Comparison of ENCODE assay signal across 11 cellular contexts in the genomic region with DNA sequence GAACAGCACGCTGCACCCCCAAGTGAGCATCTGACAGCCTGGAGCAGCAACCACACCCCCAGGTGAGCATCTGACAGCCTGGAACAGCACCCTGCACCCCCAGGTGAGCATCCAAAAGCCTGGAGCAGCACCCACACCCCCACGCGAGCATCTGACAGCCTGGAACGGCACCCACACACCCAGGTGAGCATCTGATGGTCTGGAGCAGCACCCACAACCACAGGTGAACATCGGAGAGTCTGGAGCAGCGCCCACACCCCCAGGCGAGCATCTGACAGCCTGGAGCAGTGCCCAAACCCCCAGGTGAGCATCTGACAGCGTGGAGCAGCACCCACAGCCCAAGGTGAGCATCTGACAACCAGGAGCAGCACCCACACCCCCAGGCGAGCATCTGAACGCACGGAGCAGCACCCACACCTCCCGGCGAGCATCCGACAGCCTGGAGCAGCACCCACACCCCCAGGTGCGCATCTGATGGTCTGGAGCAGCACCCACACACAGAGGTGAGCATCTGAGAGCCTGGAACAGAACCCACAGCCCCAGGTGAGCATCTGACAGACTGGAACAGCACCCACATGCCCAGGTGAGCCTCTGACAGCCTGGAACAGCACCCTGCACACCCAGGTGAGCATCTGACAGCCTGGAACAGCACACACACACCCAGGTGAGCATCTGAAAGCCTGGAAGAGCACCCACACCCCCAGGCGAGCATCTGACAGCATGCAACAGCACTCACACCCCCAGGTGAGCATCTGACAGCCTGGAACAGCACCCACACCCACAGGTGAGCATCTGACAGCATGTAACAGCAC. TPM values are rescaled to one million over a fixed set of nuclear protein-coding genes. Genes with fewer than 3 reads are reported as not detected.
DNase-seq lines count a peak whose midpoint lies in the region; ATAC-seq, FAIRE-seq and TF ChIP-seq lines count a peak whose summit lies in the region.
"Not testable (repeated sequence)": the region's sequence is repeated elsewhere in the genome, so short reads cannot be mapped to it uniquely, and the experiment has no call there.
"Had no signal": no experiment of that assay in that cellular context is flagged by ENCODE, and none has a peak within 500 bp of the region (broad histone marks: within the 10 kb centered on the region; RNA-seq: fewer than 3 reads in every experiment).

No MANE protein-coding gene starts in this region.

- not testable (repeated sequence) for H2BK12ac ChIP-seq in neuronal stem cell (ENCODE audit: low read length)

- H2AK5ac ChIP-seq in neuronal stem cell (ENCODE audit: low read depth, low read length) = peak overlapping the region; percentile 80

- H3K36me3 Mint-ChIP-seq in Caco-2 (ENCODE audit: insufficient read depth, unreplicated experiment) = not testable (repeated sequence)

- not testable (repeated sequence) for H3K27ac ChIP-seq in K562 (ENCODE audit: extremely low read depth, low read depth, low read length); HepG2 (ENCODE audit: extremely low read length, insufficient read depth, low read length); neuronal stem cell (replicated peaks; ENCODE audit: low read length)

- not testable (repeated sequence) for TF ChIP-seq EP300 in K562 (IDR thresholded peaks at IDR 0.05; ENCODE audit: low read length); HepG2 (IDR thresholded peaks at IDR 0.05; ENCODE audit: low read depth in 2 of 2, low read length in 2 of 2); HepG2 (CRISPR knock-in tag; IDR thresholded peaks at IDR 0.05; ENCODE audit: borderline replicate concordance)

- H4K91ac ChIP-seq in neuronal stem cell (ENCODE audit: low read depth, low read length, poor library complexity) = not testable (repeated sequence)

- intact Hi-C loops in Caco-2 (cut with micrococcal nuclease; ENCODE audit: unreplicated experiment); K562 (cut with micrococcal nuclease); cardiac septum (cut with DNase I); HepG2 (cut with micrococcal nuclease; ENCODE audit: unreplicated experiment): not testable (repeated sequence)

- DNase-seq in Caco-2 = peak; percentile 1 to 57
- peak; percentile 12 for DNase-seq in activated CD4-positive, alpha-beta T cell treated with anti-CD3 and anti-CD28 coated beads for 1 hour
- DNase-seq in activated CD8-positive, alpha-beta memory T cell treated with anti-CD3 and anti-CD28 coated beads, Interleukin-2, amount 50 U/mL, for 48 hours = peak; percentile 57
- DNase-seq in K562 (ENCODE audit: extremely low read depth in 1 of 4, low spot score in 3 of 4); HepG2 (ENCODE audit: low spot score); neuronal stem cell (ENCODE audit: low spot score): not testable (repeated sequence)
- peak; percentile 76 for DNase-seq in cardiac septum (ENCODE audit: low spot score)
- DNase-seq in stimulated activated naive CD8-positive, alpha-beta T cell treated with anti-CD3 and anti-CD28 coated beads, Interleukin-15, Interleukin-2, amounts not matched to agents 100 U/mL and 50 U/mL, for 24 hours = peak; percentile 7

- H3K9ac ChIP-seq in K562 (ENCODE audit: insufficient read depth in 1 of 2, low read depth in 2 of 2, low read length in 2 of 2); HepG2 (ENCODE audit: insufficient read depth, low read depth, low read length): not testable (repeated sequence)
- peak overlapping the region; percentile 80 for H3K9ac ChIP-seq in neuronal stem cell (ENCODE audit: low read depth, low read length, poor library complexity)

- TF ChIP-seq CTCF in Caco-2 (IDR thresholded peaks at IDR 0.05; ENCODE audit: insufficient read depth in 1 of 2, low read depth in 1 of 2, low read length in 1 of 2, severe bottlenecking in 1 of 2, unreplicated experiment in 1 of 2); K562 (IDR thresholded peaks at IDR 0.05 in 2 of 3, conservative IDR thresholded peaks at IDR 0.05 in 1 of 3; ENCODE audit: insufficient read depth in 2 of 3, low read depth in 1 of 3, low read length in 3 of 3); HepG2 (CRISPR knock-in tag; IDR thresholded peaks at IDR 0.05): not testable (repeated sequence)

- POLR2A ChIA-PET in Caco-2 (lab: Charles Lee); K562 (lab: Yijun Ruan, JAX); HepG2 (lab: Yijun Ruan, JAX): not testable (repeated sequence)

- H3K36me3 ChIP-seq in Caco-2 (ENCODE audit: control insufficient read depth, insufficient read depth, low read length); K562 (ENCODE audit: control insufficient read depth, insufficient read depth, low read length); HepG2 (replicated peaks in 1 of 2; ENCODE audit: control insufficient read depth in 1 of 2, insufficient read depth in 2 of 2, low read length in 2 of 2); neuronal stem cell (replicated peaks in 1 of 2; ENCODE audit: control insufficient read depth in 2 of 2, insufficient read depth in 2 of 2, low read length in 2 of 2): not testable (repeated sequence)

- not testable (repeated sequence) for H3K4me1 ChIP-seq in Caco-2; HepG2 (ENCODE audit: insufficient read depth, low read length); neuronal stem cell (ENCODE audit: control insufficient read depth in 2 of 2, insufficient read depth in 1 of 2, low read depth in 1 of 2, low read length in 2 of 2)
- H3K4me1 ChIP-seq in K562 (replicated peaks in 1 of 2; ENCODE audit: control insufficient read depth in 2 of 2, insufficient read depth in 2 of 2, low read length in 2 of 2) = peaks cover 0 to 25% of the 10 kb centered on the region in 2 experiments; a peak in 1 of 5 replicates

- not testable (repeated sequence) for ATAC-seq in K562; HepG2; stimulated activated naive CD8-positive, alpha-beta T cell treated with anti-CD3 and anti-CD28 coated beads, Interleukin-15, Interleukin-2, amounts not matched to agents 100 U/mL and 50 U/mL, for 24 hours

- not testable (repeated sequence) for FAIRE-seq in K562 (lab: Jason Lieb, UNC); HepG2 (lab: Jason Lieb, UNC)

- peak overlapping the region; percentile 20 for H3K18ac ChIP-seq in neuronal stem cell (ENCODE audit: low read length)

- not testable (repeated sequence) for H4K8ac ChIP-seq in neuronal stem cell (ENCODE audit: low read depth, low read length)

- H3K14ac ChIP-seq in neuronal stem cell (ENCODE audit: low read length) = peak overlapping the region; percentile 25

- H3K27ac Mint-ChIP-seq in Caco-2 (ENCODE audit: unreplicated experiment) = not testable (repeated sequence)

- H3K27me3 ChIP-seq in Caco-2 (replicated peaks; ENCODE audit: control insufficient read depth, insufficient read depth, low read length); K562 (ENCODE audit: control insufficient read depth in 2 of 2, insufficient read depth in 2 of 2, low read length in 2 of 2); HepG2 (ENCODE audit: control insufficient read depth in 1 of 2, insufficient read depth in 2 of 2, low read length in 2 of 2): not testable (repeated sequence)
- peaks cover 2 to 31% (median 7%) of the 10 kb centered on the region in 3 experiments for H3K27me3 ChIP-seq in neuronal stem cell (ENCODE audit: control insufficient read depth in 3 of 3, insufficient read depth in 3 of 3, low read depth in 1 of 3, low read length in 3 of 3)

- H3K4me1 Mint-ChIP-seq in Caco-2 (ENCODE audit: low read depth, unreplicated experiment) = not testable (repeated sequence)

- peak overlapping the region; percentile 68 for H2BK120ac ChIP-seq in neuronal stem cell (ENCODE audit: low read depth, low read length)

- peak overlapping the region; percentile 76 for H3K23ac ChIP-seq in neuronal stem cell (ENCODE audit: low read depth, low read length, poor library complexity)

- H4K20me1 ChIP-seq in K562 (replicated peaks; ENCODE audit: control insufficient read depth, insufficient read depth, low read length); HepG2 (ENCODE audit: insufficient read depth, low read length): not testable (repeated sequence)

- not testable (repeated sequence) for H3K4me3 ChIP-seq in Caco-2 (ENCODE audit: low read depth, low read length); K562; HepG2 (replicated peaks in 1 of 3; ENCODE audit: insufficient read depth in 1 of 3, low read depth in 2 of 3, low read length in 3 of 3)
- H3K4me3 ChIP-seq in neuronal stem cell (ENCODE audit: low read length in 2 of 2) = peak overlapping the region in 1 of 2 donors; percentile 3

- H2BK5ac ChIP-seq in neuronal stem cell (ENCODE audit: low read length) = peak overlapping the region; percentile 20

- H3K79me2 ChIP-seq in K562 (ENCODE audit: control insufficient read depth, insufficient read depth, low read length); HepG2 (ENCODE audit: insufficient read depth, low read length): not testable (repeated sequence)

- not testable (repeated sequence) for H3K9me3 ChIP-seq in Caco-2; HepG2 (ENCODE audit: low read length)
- H3K9me3 ChIP-seq in K562 (replicated peaks; ENCODE audit: control insufficient read depth, insufficient read depth, low read depth, low read length) = peaks cover 26% of the 10 kb centered on the region
- H3K9me3 ChIP-seq in neuronal stem cell (replicated peaks in 1 of 2; ENCODE audit: control insufficient read depth in 2 of 2, insufficient read depth in 1 of 2, low read depth in 1 of 2, low read length in 2 of 2) = peaks cover 0 to 15% of the 10 kb centered on the region in 2 donors

- under 1% methylated on average over 16 of the region's 16 CpGs for WGBS in K562 (ENCODE audit: insufficient coverage, low coverage, missing lambda C conversion rate)
- 0% methylated on average over 16 of the region's 16 CpGs for WGBS in HepG2 (ENCODE audit: low lambda C conversion rate)
- WGBS in neuronal stem cell (ENCODE audit: extremely low coverage in 2 of 2, insufficient read length in 2 of 2, insufficient replicate concordance in 1 of 2), 2 donors = no CpG with 5 or more reads among the region's 16 CpGs

- not testable (repeated sequence) for H3K4me2 ChIP-seq in K562 (ENCODE audit: insufficient read depth, low read length); HepG2 (ENCODE audit: low read depth, low read length); neuronal stem cell (ENCODE audit: insufficient read depth, low read length, poor library complexity, severe bottlenecking)

- in situ Hi-C loops in K562 (cut with MboI) = loop anchor here (10.0 kb wide), 1 partner anchor 129 kb away; no protein-coding TSS in a partner anchor
- in situ Hi-C loops in HepG2 (cut with HindIII; ENCODE audit: extremely low pct_ligation_motif_present, low pct_unique_long_range_greater_than_20kb) = not testable (repeated sequence)

- H3K79me1 ChIP-seq in neuronal stem cell (ENCODE audit: low read depth, low read length) = peaks cover 10% of the 10 kb centered on the region

- H3K4ac ChIP-seq in neuronal stem cell (ENCODE audit: low read length) = not testable (repeated sequence)

- not testable (repeated sequence) for TF ChIP-seq RAD21 in K562 (CRISPR knock-in tag; conservative IDR thresholded peaks at IDR 0.05 in 1 of 2, IDR thresholded peaks at IDR 0.05 in 1 of 2); HepG2 (CRISPR knock-in tag; IDR thresholded peaks at IDR 0.05)

- not testable (repeated sequence) for TF ChIP-seq POLR2A in K562 (conservative IDR thresholded peaks at IDR 0.05); HepG2 (IDR thresholded peaks at IDR 0.05; ENCODE audit: insufficient read depth in 1 of 2, low read depth in 2 of 2, low read length in 2 of 2)

- not testable (repeated sequence) for H3K4me3 Mint-ChIP-seq in Caco-2 (ENCODE audit: unreplicated experiment)

- CTCF ChIA-PET in Caco-2 (lab: Charles Lee); K562 (lab: Yijun Ruan, JAX; ENCODE audit: low intra/inter-chr PET ratio); HepG2 (lab: Yijun Ruan, JAX; ENCODE audit: low intra/inter-chr PET ratio, low total read pairs): not testable (repeated sequence)

- not testable (repeated sequence) for H2BK15ac ChIP-seq in neuronal stem cell (ENCODE audit: low read length)

- peaks cover 21% of the 10 kb centered on the region for H3K27me3 Mint-ChIP-seq in Caco-2 (ENCODE audit: insufficient read depth, unreplicated experiment)

- BruUV-seq in Caco-2 (replicated peaks; lab: Mats Ljungman, UMichigan); K562 (replicated peaks; lab: Mats Ljungman, UMichigan); HepG2 (replicated peaks; lab: Mats Ljungman, UMichigan): not testable (repeated sequence)

- H3K9me1 ChIP-seq in K562 (ENCODE audit: control insufficient read depth, insufficient read depth, low read length) = not testable (repeated sequence)

- H3K9me3 Mint-ChIP-seq in Caco-2 (ENCODE audit: unreplicated experiment) = not testable (repeated sequence)

- not testable (repeated sequence) for H2AFZ ChIP-seq in K562 (ENCODE audit: low read depth, low read length); HepG2 (ENCODE audit: low read length); neuronal stem cell (ENCODE audit: low read length)

RNA-seq across cellular contexts. Expression of a gene that starts 23.0 kb away (rescaled TPM):
- not detected in 2 replicates for total RNA-seq in Caco-2 (2022)
- not detected in 2 replicates for total RNA-seq in K562 (2011; cell fraction: chromatin; rRNA removed; ENCODE audit: low replicate concordance)
- not detected in 2 replicates for total RNA-seq in K562 (2011; cell fraction: nucleolus; rRNA removed)
- not detected in 2 replicates for total RNA-seq in K562 (2011; cell fraction: nucleoplasm; rRNA removed)
- not detected in 2 replicates for total RNA-seq in K562 (2014; rRNA removed)
- total RNA-seq in K562 (2014; rRNA removed; fragmentation: Illumina TruSeq; extraction: Trizol) = not detected in 2 replicates
- not detected in 2 replicates for total RNA-seq in K562 (2015; rRNA removed; fragmentation: Illumina TruSeq; extraction: Trizol)
- total RNA-seq in K562 (2021) = not detected in 2 replicates
- polyA plus RNA-seq in K562 (2011; rRNA removed) = not detected in 2 replicates
- polyA plus RNA-seq in K562 (2011; cell fraction: cytosol; rRNA removed) = not detected in 2 replicates
- 0.11 and 0.18 TPM in 2 replicates for polyA plus RNA-seq in K562 (2011; cell fraction: nucleus; rRNA removed)
- polyA plus RNA-seq in K562 (2012) = 0.11 TPM in 1 of 2 replicates, not detected in the other
- polyA plus RNA-seq in K562 (2014; fragmentation: Illumina TruSeq; extraction: Trizol) = not detected in 2 replicates
- polyA plus RNA-seq in K562 (2014; fragmentation: Nextera tagmentation; extraction: Ambion mirVana) = not detected
- not detected in 2 replicates for polyA plus RNA-seq in K562 (2014; rRNA removed)
- not detected in 2 replicates for polyA minus RNA-seq in K562 (2011; rRNA and poly(A)+ RNA removed)
- polyA minus RNA-seq in K562 (2011; cell fraction: cytosol; rRNA and poly(A)+ RNA removed) = not detected in 2 replicates
- polyA minus RNA-seq in K562 (2011; cell fraction: nucleus; rRNA and poly(A)+ RNA removed) = not detected in 2 replicates
- not detected for total RNA-seq in cardiac septum
- not detected in 2 replicates for total RNA-seq in HepG2 (2016; rRNA removed; fragmentation: Illumina TruSeq; extraction: Trizol)
- total RNA-seq in HepG2 (2016; cell fraction: cytosol; rRNA removed; fragmentation: Illumina TruSeq; extraction: Trizol; ENCODE audit: low read depth) = not detected in 2 replicates
- total RNA-seq in HepG2 (2016; cell fraction: insoluble cytoplasmic fraction; rRNA removed; fragmentation: Illumina TruSeq; extraction: Trizol) = not detected in 2 replicates
- total RNA-seq in HepG2 (2016; cell fraction: membrane; rRNA removed; fragmentation: Illumina TruSeq; extraction: Trizol) = not detected in 2 replicates
- total RNA-seq in HepG2 (2016; cell fraction: nucleus; rRNA removed; fragmentation: Illumina TruSeq; extraction: Trizol) = not detected in 2 replicates
- polyA plus RNA-seq in HepG2 (2011; rRNA removed) = 0.48 and 1.6 TPM in 2 replicates
- 0.54 and 0.78 TPM in 2 replicates for polyA plus RNA-seq in HepG2 (2011; cell fraction: cytosol; rRNA removed)
- 3.3 and 4.7 TPM in 2 replicates for polyA plus RNA-seq in HepG2 (2011; cell fraction: nucleus; rRNA removed)
- 0.37 and 0.43 TPM in 2 replicates for polyA plus RNA-seq in HepG2 (2012)
- polyA plus RNA-seq in HepG2 (2016; cell fraction: cytosol; fragmentation: Illumina TruSeq; extraction: Trizol; ENCODE audit: low read depth) = not detected in 2 replicates
- not detected in 2 replicates for polyA plus RNA-seq in HepG2 (2016; cell fraction: insoluble cytoplasmic fraction; fragmentation: Illumina TruSeq; extraction: Trizol; ENCODE audit: low read depth)
- polyA plus RNA-seq in HepG2 (2016; cell fraction: membrane; fragmentation: Illumina TruSeq; extraction: Trizol; ENCODE audit: low read depth) = not detected in 2 replicates
- not detected in 2 replicates for polyA plus RNA-seq in HepG2 (2016; cell fraction: nucleus; fragmentation: Illumina TruSeq; extraction: Trizol; ENCODE audit: insufficient read depth, low read depth)
- 0.72 TPM in 1 of 2 replicates, not detected in the other for polyA minus RNA-seq in HepG2 (2011; rRNA and poly(A)+ RNA removed; ENCODE audit: low replicate concordance)
- polyA minus RNA-seq in HepG2 (2011; cell fraction: cytosol; rRNA and poly(A)+ RNA removed) = 1.3 TPM in 1 of 2 replicates, not detected in the other
- polyA minus RNA-seq in HepG2 (2011; cell fraction: nucleus; rRNA and poly(A)+ RNA removed) = 0.39 and 0.62 TPM in 2 replicates
- polyA plus RNA-seq in neuronal stem cell (2013, experiment 1 of 2) = 1.1 TPM
- polyA plus RNA-seq in neuronal stem cell (2013, experiment 2 of 2) = 1.4 TPM
- total RNA-seq: LHCN-M2, right atrium auricular region had no signal
- polyA plus RNA-seq: keratinocyte had no signal
